Comparison of ENCODE assay signal across 8 cellular contexts in genomic region chr3:103380391-103380790, GRCh38.
"Had no signal": no experiment of that assay in that cellular context is flagged by ENCODE, and none has a peak within 500 bp of the region (broad histone marks: within the 10 kb centered on the region; RNA-seq: fewer than 3 reads in every experiment).

No MANE protein-coding gene starts in this region.

- FAIRE-seq: G401.6, GM12878, GM12891, GM12892, GM18507, GM19239 had no signal

- DNase-seq: GDM1, GF-D8 had no signal

- H3K4me3 ChIP-seq: GM12878 had no signal

- ATAC-seq: GM12878 had no signal
